In the genomic region with DNA sequence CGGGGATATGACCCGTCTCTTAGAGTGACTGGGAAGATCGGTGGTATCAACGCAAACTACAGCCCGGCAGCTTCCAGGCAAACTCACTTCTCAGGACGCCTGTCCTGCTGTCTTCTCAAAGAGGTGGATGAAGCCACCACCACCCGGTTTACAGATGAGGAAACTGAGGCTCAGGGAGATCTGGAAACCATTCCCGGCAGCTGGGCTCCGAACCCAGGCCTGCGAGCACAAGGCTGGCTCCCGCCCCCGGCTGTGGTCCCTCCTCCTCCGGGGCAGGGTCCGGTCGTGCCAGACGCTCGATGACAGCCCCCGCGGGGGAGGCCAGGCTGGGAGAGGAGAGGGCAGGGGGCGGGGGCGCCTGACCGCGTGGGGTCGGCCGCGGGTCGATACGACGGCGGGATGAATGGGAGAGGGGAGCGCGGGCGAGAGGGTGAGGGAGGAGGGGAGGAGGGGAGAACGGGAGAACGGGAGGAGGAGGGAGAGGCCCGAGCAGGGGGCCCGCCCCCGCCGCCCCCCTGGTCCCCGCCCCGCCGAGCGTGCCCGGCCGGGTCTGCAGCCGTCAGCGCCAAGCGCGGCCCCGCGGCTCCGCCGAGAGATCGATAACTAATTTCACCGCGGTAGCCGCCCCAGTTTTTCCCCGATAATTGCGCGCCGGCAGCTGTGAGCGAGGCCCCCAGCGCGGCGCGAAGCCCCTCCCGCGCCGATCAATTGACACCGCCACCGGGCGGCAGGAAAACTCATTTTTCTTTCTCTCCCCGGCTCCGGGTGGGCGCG, we compare ENCODE assay signal across 1 cellular context.
TF ChIP-seq lines count a peak whose summit lies in the region.

No MANE protein-coding gene starts in this region.

TF ChIP-seq in HepG2, 621 proteins besides CTCF, POLR2A, EP300 and RAD21 (continued from another document and continues in another):
- TF ChIP-seq, protein P1, sequence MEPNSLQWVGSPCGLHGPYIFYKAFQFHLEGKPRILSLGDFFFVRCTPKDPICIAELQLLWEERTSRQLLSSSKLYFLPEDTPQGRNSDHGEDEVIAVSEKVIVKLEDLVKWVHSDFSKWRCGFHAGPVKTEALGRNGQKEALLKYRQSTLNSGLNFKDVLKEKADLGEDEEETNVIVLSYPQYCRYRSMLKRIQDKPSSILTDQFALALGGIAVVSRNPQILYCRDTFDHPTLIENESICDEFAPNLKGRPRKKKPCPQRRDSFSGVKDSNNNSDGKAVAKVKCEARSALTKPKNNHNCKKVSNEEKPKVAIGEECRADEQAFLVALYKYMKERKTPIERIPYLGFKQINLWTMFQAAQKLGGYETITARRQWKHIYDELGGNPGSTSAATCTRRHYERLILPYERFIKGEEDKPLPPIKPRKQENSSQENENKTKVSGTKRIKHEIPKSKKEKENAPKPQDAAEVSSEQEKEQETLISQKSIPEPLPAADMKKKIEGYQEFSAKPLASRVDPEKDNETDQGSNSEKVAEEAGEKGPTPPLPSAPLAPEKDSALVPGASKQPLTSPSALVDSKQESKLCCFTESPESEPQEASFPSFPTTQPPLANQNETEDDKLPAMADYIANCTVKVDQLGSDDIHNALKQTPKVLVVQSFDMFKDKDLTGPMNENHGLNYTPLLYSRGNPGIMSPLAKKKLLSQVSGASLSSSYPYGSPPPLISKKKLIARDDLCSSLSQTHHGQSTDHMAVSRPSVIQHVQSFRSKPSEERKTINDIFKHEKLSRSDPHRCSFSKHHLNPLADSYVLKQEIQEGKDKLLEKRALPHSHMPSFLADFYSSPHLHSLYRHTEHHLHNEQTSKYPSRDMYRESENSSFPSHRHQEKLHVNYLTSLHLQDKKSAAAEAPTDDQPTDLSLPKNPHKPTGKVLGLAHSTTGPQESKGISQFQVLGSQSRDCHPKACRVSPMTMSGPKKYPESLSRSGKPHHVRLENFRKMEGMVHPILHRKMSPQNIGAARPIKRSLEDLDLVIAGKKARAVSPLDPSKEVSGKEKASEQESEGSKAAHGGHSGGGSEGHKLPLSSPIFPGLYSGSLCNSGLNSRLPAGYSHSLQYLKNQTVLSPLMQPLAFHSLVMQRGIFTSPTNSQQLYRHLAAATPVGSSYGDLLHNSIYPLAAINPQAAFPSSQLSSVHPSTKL (CRISPR knock-in tag; IDR thresholded peaks at IDR 0.05) = peak; percentile 31
- TF ChIP-seq, protein P2, sequence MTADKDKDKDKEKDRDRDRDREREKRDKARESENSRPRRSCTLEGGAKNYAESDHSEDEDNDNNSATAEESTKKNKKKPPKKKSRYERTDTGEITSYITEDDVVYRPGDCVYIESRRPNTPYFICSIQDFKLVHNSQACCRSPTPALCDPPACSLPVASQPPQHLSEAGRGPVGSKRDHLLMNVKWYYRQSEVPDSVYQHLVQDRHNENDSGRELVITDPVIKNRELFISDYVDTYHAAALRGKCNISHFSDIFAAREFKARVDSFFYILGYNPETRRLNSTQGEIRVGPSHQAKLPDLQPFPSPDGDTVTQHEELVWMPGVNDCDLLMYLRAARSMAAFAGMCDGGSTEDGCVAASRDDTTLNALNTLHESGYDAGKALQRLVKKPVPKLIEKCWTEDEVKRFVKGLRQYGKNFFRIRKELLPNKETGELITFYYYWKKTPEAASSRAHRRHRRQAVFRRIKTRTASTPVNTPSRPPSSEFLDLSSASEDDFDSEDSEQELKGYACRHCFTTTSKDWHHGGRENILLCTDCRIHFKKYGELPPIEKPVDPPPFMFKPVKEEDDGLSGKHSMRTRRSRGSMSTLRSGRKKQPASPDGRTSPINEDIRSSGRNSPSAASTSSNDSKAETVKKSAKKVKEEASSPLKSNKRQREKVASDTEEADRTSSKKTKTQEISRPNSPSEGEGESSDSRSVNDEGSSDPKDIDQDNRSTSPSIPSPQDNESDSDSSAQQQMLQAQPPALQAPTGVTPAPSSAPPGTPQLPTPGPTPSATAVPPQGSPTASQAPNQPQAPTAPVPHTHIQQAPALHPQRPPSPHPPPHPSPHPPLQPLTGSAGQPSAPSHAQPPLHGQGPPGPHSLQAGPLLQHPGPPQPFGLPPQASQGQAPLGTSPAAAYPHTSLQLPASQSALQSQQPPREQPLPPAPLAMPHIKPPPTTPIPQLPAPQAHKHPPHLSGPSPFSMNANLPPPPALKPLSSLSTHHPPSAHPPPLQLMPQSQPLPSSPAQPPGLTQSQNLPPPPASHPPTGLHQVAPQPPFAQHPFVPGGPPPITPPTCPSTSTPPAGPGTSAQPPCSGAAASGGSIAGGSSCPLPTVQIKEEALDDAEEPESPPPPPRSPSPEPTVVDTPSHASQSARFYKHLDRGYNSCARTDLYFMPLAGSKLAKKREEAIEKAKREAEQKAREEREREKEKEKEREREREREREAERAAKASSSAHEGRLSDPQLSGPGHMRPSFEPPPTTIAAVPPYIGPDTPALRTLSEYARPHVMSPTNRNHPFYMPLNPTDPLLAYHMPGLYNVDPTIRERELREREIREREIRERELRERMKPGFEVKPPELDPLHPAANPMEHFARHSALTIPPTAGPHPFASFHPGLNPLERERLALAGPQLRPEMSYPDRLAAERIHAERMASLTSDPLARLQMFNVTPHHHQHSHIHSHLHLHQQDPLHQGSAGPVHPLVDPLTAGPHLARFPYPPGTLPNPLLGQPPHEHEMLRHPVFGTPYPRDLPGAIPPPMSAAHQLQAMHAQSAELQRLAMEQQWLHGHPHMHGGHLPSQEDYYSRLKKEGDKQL (CRISPR knock-in tag; IDR thresholded peaks at IDR 0.05; ENCODE audit: low read depth) = no peak
- peak; percentile 51; the same call in 1 of the 2 replicates for TF ChIP-seq NRL (CRISPR knock-in tag; IDR thresholded peaks at IDR 0.05; ENCODE audit: borderline replicate concordance)
- TF ChIP-seq ZNF12 (CRISPR knock-in tag; IDR thresholded peaks at IDR 0.05) = no peak
- TF ChIP-seq, protein P3, sequence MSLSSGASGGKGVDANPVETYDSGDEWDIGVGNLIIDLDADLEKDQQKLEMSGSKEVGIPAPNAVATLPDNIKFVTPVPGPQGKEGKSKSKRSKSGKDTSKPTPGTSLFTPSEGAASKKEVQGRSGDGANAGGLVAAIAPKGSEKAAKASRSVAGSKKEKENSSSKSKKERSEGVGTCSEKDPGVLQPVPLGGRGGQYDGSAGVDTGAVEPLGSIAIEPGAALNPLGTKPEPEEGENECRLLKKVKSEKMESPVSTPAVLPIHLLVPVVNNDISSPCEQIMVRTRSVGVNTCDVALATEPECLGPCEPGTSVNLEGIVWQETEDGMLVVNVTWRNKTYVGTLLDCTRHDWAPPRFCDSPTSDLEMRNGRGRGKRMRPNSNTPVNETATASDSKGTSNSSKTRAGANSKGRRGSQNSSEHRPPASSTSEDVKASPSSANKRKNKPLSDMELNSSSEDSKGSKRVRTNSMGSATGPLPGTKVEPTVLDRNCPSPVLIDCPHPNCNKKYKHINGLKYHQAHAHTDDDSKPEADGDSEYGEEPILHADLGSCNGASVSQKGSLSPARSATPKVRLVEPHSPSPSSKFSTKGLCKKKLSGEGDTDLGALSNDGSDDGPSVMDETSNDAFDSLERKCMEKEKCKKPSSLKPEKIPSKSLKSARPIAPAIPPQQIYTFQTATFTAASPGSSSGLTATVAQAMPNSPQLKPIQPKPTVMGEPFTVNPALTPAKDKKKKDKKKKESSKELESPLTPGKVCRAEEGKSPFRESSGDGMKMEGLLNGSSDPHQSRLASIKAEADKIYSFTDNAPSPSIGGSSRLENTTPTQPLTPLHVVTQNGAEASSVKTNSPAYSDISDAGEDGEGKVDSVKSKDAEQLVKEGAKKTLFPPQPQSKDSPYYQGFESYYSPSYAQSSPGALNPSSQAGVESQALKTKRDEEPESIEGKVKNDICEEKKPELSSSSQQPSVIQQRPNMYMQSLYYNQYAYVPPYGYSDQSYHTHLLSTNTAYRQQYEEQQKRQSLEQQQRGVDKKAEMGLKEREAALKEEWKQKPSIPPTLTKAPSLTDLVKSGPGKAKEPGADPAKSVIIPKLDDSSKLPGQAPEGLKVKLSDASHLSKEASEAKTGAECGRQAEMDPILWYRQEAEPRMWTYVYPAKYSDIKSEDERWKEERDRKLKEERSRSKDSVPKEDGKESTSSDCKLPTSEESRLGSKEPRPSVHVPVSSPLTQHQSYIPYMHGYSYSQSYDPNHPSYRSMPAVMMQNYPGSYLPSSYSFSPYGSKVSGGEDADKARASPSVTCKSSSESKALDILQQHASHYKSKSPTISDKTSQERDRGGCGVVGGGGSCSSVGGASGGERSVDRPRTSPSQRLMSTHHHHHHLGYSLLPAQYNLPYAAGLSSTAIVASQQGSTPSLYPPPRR (CRISPR knock-in tag; IDR thresholded peaks at IDR 0.05; ENCODE audit: borderline replicate concordance) = peak; percentile 67; the same call in 1 of the 2 replicates
- TF ChIP-seq ZBTB7B (CRISPR knock-in tag; IDR thresholded peaks at IDR 0.05) = 0 out of 2 replicates have a peak, but pooled peaks have one; percentile 41
- TF ChIP-seq, protein P4, sequence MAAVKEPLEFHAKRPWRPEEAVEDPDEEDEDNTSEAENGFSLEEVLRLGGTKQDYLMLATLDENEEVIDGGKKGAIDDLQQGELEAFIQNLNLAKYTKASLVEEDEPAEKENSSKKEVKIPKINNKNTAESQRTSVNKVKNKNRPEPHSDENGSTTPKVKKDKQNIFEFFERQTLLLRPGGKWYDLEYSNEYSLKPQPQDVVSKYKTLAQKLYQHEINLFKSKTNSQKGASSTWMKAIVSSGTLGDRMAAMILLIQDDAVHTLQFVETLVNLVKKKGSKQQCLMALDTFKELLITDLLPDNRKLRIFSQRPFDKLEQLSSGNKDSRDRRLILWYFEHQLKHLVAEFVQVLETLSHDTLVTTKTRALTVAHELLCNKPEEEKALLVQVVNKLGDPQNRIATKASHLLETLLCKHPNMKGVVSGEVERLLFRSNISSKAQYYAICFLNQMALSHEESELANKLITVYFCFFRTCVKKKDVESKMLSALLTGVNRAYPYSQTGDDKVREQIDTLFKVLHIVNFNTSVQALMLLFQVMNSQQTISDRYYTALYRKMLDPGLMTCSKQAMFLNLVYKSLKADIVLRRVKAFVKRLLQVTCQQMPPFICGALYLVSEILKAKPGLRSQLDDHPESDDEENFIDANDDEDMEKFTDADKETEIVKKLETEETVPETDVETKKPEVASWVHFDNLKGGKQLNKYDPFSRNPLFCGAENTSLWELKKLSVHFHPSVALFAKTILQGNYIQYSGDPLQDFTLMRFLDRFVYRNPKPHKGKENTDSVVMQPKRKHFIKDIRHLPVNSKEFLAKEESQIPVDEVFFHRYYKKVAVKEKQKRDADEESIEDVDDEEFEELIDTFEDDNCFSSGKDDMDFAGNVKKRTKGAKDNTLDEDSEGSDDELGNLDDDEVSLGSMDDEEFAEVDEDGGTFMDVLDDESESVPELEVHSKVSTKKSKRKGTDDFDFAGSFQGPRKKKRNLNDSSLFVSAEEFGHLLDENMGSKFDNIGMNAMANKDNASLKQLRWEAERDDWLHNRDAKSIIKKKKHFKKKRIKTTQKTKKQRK (IDR thresholded peaks at IDR 0.05; ENCODE audit: low read length) = no peak
- no peak for TF ChIP-seq ZNF816 (CRISPR knock-in tag; IDR thresholded peaks at IDR 0.05; ENCODE audit: borderline replicate concordance)
- peak; percentile 78; the same call in 1 of the 2 replicates for TF ChIP-seq ZMYM2 (CRISPR knock-in tag; IDR thresholded peaks at IDR 0.05)
- TF ChIP-seq, protein P5, sequence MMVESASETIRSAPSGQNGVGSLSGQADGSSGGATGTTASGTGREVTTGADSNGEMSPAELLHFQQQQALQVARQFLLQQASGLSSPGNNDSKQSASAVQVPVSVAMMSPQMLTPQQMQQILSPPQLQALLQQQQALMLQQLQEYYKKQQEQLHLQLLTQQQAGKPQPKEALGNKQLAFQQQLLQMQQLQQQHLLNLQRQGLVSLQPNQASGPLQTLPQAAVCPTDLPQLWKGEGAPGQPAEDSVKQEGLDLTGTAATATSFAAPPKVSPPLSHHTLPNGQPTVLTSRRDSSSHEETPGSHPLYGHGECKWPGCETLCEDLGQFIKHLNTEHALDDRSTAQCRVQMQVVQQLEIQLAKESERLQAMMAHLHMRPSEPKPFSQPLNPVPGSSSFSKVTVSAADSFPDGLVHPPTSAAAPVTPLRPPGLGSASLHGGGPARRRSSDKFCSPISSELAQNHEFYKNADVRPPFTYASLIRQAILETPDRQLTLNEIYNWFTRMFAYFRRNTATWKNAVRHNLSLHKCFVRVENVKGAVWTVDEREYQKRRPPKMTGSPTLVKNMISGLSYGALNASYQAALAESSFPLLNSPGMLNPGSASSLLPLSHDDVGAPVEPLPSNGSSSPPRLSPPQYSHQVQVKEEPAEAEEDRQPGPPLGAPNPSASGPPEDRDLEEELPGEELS (CRISPR knock-in tag; IDR thresholded peaks at IDR 0.05) = peak; percentile 22; the same call in 1 of the 2 replicates
- TF ChIP-seq ZNF431 (CRISPR knock-in tag; IDR thresholded peaks at IDR 0.05; ENCODE audit: borderline replicate concordance, low read depth) = 0 out of 2 replicates have a peak, but pooled peaks have one; percentile 27
- no peak for TF ChIP-seq MAFK (conservative IDR thresholded peaks at IDR 0.05 in 1 of 2, IDR thresholded peaks at IDR 0.05 in 1 of 2; ENCODE audit: low read length in 2 of 2)
- no peak for TF ChIP-seq ESRRA (CRISPR knock-in tag; IDR thresholded peaks at IDR 0.05; ENCODE audit: low read depth)
- TF ChIP-seq ZFP36L2 (CRISPR knock-in tag; IDR thresholded peaks at IDR 0.05) = no peak
- TF ChIP-seq, protein P6, sequence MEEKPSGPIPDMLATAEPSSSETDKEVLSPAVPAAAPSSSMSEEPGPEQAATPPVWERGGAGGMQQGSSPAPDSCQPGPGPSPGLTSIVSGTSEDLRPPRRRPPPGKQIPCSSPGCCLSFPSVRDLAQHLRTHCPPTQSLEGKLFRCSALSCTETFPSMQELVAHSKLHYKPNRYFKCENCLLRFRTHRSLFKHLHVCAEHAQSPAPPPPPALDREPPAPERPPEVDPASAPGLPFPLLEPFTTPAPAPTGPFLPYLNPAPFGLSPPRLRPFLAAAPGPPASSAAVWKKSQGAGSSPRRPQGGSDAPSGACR (CRISPR knock-in tag; IDR thresholded peaks at IDR 0.05) = no peak
- peak; percentile 76 for TF ChIP-seq RARA (CRISPR knock-in tag; IDR thresholded peaks at IDR 0.05)
- peak; percentile 35; the same call in 1 of the 2 replicates for TF ChIP-seq HOXA3 (CRISPR knock-in tag; IDR thresholded peaks at IDR 0.05)
- no peak for TF ChIP-seq ZNF317 (CRISPR knock-in tag; IDR thresholded peaks at IDR 0.05)
- no peak for TF ChIP-seq FOXP1 (IDR thresholded peaks at IDR 0.05)
- TF ChIP-seq FOXP1 (CRISPR knock-in tag; IDR thresholded peaks at IDR 0.05) = no peak
- TF ChIP-seq, protein P7, sequence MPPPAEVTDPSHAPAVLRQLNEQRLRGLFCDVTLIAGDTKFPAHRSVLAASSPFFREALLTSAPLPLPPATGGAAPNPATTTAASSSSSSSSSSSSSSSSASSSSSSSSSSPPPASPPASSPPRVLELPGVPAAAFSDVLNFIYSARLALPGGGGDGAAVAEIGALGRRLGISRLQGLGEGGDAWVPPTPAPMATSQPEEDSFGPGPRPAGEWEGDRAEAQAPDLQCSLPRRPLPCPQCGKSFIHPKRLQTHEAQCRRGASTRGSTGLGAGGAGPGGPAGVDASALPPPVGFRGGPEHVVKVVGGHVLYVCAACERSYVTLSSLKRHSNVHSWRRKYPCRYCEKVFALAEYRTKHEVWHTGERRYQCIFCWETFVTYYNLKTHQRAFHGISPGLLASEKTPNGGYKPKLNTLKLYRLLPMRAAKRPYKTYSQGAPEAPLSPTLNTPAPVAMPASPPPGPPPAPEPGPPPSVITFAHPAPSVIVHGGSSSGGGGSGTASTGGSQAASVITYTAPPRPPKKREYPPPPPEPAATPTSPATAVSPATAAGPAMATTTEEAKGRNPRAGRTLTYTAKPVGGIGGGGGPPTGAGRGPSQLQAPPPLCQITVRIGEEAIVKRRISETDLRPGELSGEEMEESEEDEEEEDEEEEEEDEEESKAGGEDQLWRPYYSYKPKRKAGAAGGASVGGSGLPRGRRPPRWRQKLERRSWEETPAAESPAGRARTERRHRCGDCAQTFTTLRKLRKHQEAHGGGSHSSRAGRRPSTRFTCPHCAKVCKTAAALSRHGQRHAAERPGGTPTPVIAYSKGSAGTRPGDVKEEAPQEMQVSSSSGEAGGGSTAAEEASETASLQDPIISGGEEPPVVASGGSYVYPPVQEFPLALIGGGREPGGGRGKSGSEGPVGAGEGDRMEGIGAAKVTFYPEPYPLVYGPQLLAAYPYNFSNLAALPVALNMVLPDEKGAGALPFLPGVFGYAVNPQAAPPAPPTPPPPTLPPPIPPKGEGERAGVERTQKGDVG (CRISPR knock-in tag; IDR thresholded peaks at IDR 0.05; ENCODE audit: borderline replicate concordance) = 0 out of 2 replicates have a peak, but pooled peaks have one; percentile 13
- TF ChIP-seq NR2C2 (CRISPR knock-in tag; IDR thresholded peaks at IDR 0.05; ENCODE audit: borderline replicate concordance) = peak; percentile 42; the same call in 1 of the 2 replicates
